Comparison of ENCODE assay signal across 1 cellular context in the genomic region with DNA sequence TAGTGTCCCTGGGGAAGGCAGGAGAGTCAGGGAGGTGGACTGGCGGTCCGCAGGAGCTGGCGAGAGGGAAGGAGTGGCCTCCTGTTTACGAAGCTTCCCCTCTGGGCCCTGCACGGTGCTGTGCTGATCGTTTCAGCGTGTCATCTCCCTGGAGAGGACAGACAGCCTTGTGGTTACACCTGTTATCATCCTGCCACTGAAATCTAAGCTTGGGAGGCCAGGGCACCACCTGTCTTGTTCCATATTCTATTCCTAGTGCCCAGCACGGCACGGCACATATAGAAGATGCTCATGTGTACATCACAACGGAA.
TF ChIP-seq lines count a peak whose summit lies in the region.

No MANE protein-coding gene starts in this region.

TF ChIP-seq in IMR-90, 13 proteins besides CTCF, POLR2A, EP300 and RAD21 (continued from another document):
- TF ChIP-seq NFE2L2 (IDR thresholded peaks at IDR 0.05; ENCODE audit: low read depth, low read length): no peak
- no peak for TF ChIP-seq BHLHE40 (IDR thresholded peaks at IDR 0.05; ENCODE audit: low read depth, low read length)
- TF ChIP-seq, protein P1, sequence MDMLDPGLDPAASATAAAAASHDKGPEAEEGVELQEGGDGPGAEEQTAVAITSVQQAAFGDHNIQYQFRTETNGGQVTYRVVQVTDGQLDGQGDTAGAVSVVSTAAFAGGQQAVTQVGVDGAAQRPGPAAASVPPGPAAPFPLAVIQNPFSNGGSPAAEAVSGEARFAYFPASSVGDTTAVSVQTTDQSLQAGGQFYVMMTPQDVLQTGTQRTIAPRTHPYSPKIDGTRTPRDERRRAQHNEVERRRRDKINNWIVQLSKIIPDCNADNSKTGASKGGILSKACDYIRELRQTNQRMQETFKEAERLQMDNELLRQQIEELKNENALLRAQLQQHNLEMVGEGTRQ (IDR thresholded peaks at IDR 0.05; ENCODE audit: low read depth, low read length): no peak
- TF ChIP-seq MAFK (IDR thresholded peaks at IDR 0.05; ENCODE audit: low read depth, low read length): no peak
